Comparison of ENCODE assay signal across 1 cellular context in the genomic region with DNA sequence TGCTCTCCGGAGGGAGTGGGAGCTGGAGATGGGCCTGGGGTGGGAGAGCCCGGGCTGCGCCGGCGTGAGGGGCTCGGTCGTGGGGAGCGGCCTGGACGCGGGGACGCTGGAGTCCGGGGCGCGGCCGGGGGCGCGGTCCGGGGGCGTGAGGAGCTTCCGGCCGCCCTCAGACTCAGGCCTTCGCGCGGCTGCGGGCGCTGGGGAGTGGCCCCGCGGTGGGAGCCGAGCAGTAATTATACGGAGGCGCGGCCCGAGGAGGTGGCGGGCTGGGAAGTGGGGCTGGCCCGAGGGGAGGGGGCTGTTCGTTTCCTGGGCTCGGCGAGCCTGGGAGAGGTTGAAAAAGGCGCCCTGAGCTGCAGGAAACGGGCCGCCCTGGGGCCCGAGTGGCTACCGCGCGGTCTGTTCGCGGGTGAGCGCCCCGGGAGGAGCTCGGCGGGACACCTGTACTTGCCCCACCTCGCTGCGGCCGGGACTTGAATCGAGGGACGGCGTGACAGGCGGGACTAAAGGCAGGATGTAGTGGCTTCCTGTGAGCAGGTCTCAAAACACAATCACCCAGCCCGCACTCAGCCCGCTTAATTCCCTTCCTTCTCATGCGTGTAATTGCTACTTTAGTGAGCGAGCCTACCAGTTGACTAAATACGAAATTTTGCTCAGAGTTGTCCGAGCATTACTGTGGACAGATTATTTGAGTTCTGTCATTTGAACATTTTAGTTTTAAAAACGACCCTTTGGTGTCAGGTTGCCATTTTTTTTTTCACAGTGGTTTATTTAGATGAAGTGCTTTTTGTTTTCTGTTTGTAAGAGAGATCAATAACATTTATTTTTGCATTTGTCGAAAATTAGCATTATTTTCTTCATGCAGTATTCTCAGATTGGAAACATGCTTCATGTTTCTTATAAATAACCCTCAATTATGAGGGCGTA.
TF ChIP-seq lines count a peak whose summit lies in the region.

No MANE protein-coding gene starts in this region.

TF ChIP-seq in IMR-90, 13 proteins besides CTCF, POLR2A, EP300 and RAD21:
- TF ChIP-seq MAFK (IDR thresholded peaks at IDR 0.05; ENCODE audit: low read depth, low read length) (no peak), MXI1 (IDR thresholded peaks at IDR 0.05; ENCODE audit: borderline replicate concordance, low read depth, low read length) (peak; percentile 15; the same call in 1 of the 2 replicates), BHLHE40 (IDR thresholded peaks at IDR 0.05; ENCODE audit: low read depth, low read length) (no peak), RCOR1 (IDR thresholded peaks at IDR 0.05; ENCODE audit: insufficient replicate concordance, low read length) (no peak), MAZ (IDR thresholded peaks at IDR 0.05; ENCODE audit: borderline replicate concordance, low read depth, low read length) (peak; percentile 44; the same call in 1 of the 2 replicates), SMC3 (IDR thresholded peaks at IDR 0.05; ENCODE audit: low read depth, low read length) (no peak)
